In genomic region chr18:57983965-57984364, GRCh38 we compare ENCODE assay signal across 19 cellular contexts.
"Had no signal": no experiment of that assay in that cellular context is flagged by ENCODE, and none has a peak within 500 bp of the region (broad histone marks: within the 10 kb centered on the region; RNA-seq: fewer than 3 reads in every experiment).

No MANE protein-coding gene starts in this region.

- FAIRE-seq: RCC 7860 had no signal

- DNase-seq: Kasumi-1, MG63, MV-4-11, NCI-H1092, NCI-H1694 treated with DMSO at 0.1 percent for 48 hours, NCI-H2029, NCI-H345, NCI-H446, NCI-H524 treated with DMSO at 0.1 percent for 48 hours, PC-9, SHP77, SIG-M5, SJCRH30 had no signal

- H3K27ac ChIP-seq: PC-9, RWPE1, SJCRH30, SK-N-MC had no signal

- H3K9me3 ChIP-seq: MG63, SJCRH30 had no signal

- H3K36me3 ChIP-seq: MG63, SJCRH30 had no signal

- ATAC-seq: Panc1, Right ventricle myocardium inferior, SK-N-SH treated with all-trans-retinoic acid at 6 μM for 48 hours had no signal

- H2AFZ ChIP-seq: PC-9 had no signal

- H3K4me1 ChIP-seq: SJCRH30 had no signal

- H3K4me3 ChIP-seq: MG63, PC-9, SJCRH30, SK-N-MC had no signal

- H3K27me3 ChIP-seq: MG63, SJCRH30 had no signal

- H3K4me2 ChIP-seq: PC-9 had no signal
